10 cellular contexts compared by ENCODE assay signal in genomic region chr6:113654396-113654795, GRCh38.
DNase-seq lines count a peak whose midpoint lies in the region; ATAC-seq, FAIRE-seq and TF ChIP-seq lines count a peak whose summit lies in the region.
"Had no signal": no experiment of that assay in that cellular context is flagged by ENCODE, and none has a peak within 500 bp of the region (broad histone marks: within the 10 kb centered on the region; RNA-seq: fewer than 3 reads in every experiment).

No MANE protein-coding gene starts in this region.

- TF ChIP-seq CTCF in tibial artery (IDR thresholded peaks at IDR 0.05) (no peak), D721Med (IDR thresholded peaks at IDR 0.05; ENCODE audit: insufficient read depth, missing control alignments) (no peak)

- no peak for FAIRE-seq in D721Med (lab: Jason Lieb, UNC)
- FAIRE-seq: K562 had no signal

- H3K9me3 ChIP-seq in tibial artery = no peaks in the 10 kb centered on the region

- peak; percentile 14; the same call in 1 of the 2 replicates for TF ChIP-seq RAD21 in Ishikawa (IDR thresholded peaks at IDR 0.05; ENCODE audit: low read depth)

- TF ChIP-seq EP300 in Ishikawa (IDR thresholded peaks at IDR 0.05; ENCODE audit: borderline replicate concordance) = peak; percentile 73; the same call in 1 of the 2 replicates

- H3K36me3 ChIP-seq in tibial artery = no peaks in the 10 kb centered on the region

- ATAC-seq in left colon = peak; percentile 58
- ATAC-seq in HG03025 (IDR thresholded peaks at IDR 0.05; ENCODE audit: low FRiP score, unreplicated experiment) = no peak
- ATAC-seq in GM21576 (IDR thresholded peaks at IDR 0.05; ENCODE audit: unreplicated experiment) = no peak
- ATAC-seq: K562; naive thymus-derived CD8-positive, alpha-beta T cell had no signal

- peak; percentile 65 for DNase-seq in cerebellum (ENCODE audit: low spot score)
- DNase-seq in left colon = peak; percentile 26 to 50
- DNase-seq in tibial artery = peak; percentile 92 to 96
- no peak for DNase-seq in NK-92 treated with Interleukin-12 subunit alpha and Interleukin-12 subunit beta, amount 100 ng/mL, for 24 hours (lab: John Stamatoyannopoulos, UW)
- DNase-seq in D721Med (ENCODE audit: insufficient read length, low spot score) = no peak
- DNase-seq: naive thymus-derived CD8-positive, alpha-beta T cell had no signal

- intact Hi-C loops in left colon (cut with DNase I, micrococcal nuclease) (no loop called here), tibial artery (cut with DNase I; ENCODE audit: low total_unique reads) (no loop called here)

- H3K27me3 ChIP-seq in tibial artery = no peaks in the 10 kb centered on the region

- peak overlapping the region; percentile 41 for H3K27ac ChIP-seq in tibial artery

- H3K4me3 ChIP-seq in tibial artery = no peak overlapping the region
- H3K4me3 ChIP-seq: K562 had no signal

- H3K4me1 ChIP-seq in tibial artery = peaks cover 0 to 15% (median 7%) of the 10 kb centered on the region in 4 donors

TF ChIP-seq in Ishikawa, 13 proteins besides CTCF, POLR2A, EP300 and RAD21:
- TF ChIP-seq EGR1 (IDR thresholded peaks at IDR 0.05) = no peak
- no peak for TF ChIP-seq REST (IDR thresholded peaks at IDR 0.05; ENCODE audit: low read depth)
- TF ChIP-seq CEBPB (IDR thresholded peaks at IDR 0.05) = peak; percentile 60; the same call in 1 of the 2 replicates
- no peak for TF ChIP-seq ZBTB7A (IDR thresholded peaks at IDR 0.05; ENCODE audit: low read depth)
- no peak for TF ChIP-seq FOXM1 (IDR thresholded peaks at IDR 0.05; ENCODE audit: borderline replicate concordance, low read depth)
- peak; percentile 70 for TF ChIP-seq TEAD4 (IDR thresholded peaks at IDR 0.05)
- TF ChIP-seq YY1 (IDR thresholded peaks at IDR 0.05; ENCODE audit: low read depth) = no peak
- peak; percentile 72 for TF ChIP-seq TCF12 (IDR thresholded peaks at IDR 0.05; ENCODE audit: low read depth)
- no peak; the same call in 1 of the 2 replicates for TF ChIP-seq MAX (IDR thresholded peaks at IDR 0.05)
- no peak for TF ChIP-seq USF1 (IDR thresholded peaks at IDR 0.05)
- TF ChIP-seq NFIC (IDR thresholded peaks at IDR 0.05) = peak; percentile 84
- TF ChIP-seq TAF1 (IDR thresholded peaks at IDR 0.05; ENCODE audit: low read depth) = no peak

Comparison
In these comparisons a context has a peak if more than half of its experiments do, and no peak if none do; other contexts are left out.
1. DNase-seq: peak in cerebellum (single experiment), left colon (2 of 2) and tibial artery (2 of 2); none in NK-92 treated with Interleukin-12 subunit alpha and Interleukin-12 subunit beta, amount 100 ng/mL, for 24 hours (single experiment) and D721Med (single experiment).